In genomic region chr14:37167151-37168047, GRCh38 we compare ENCODE assay signal across 1 cellular context.
TF ChIP-seq lines count a peak whose summit lies in the region.

No MANE protein-coding gene starts in this region.

TF ChIP-seq in K562, 482 proteins besides CTCF, POLR2A, EP300 and RAD21 (continued from another document and continues in another):
- TF ChIP-seq E4F1 (CRISPR knock-in tag; IDR thresholded peaks at IDR 0.05; ENCODE audit: borderline replicate concordance) (peak; percentile 65; the same call in 1 of the 2 replicates), NELFE (IDR thresholded peaks at IDR 0.05; ENCODE audit: insufficient read depth, insufficient read length) (no peak), ZBTB1 (CRISPR knock-in tag; IDR thresholded peaks at IDR 0.05; ENCODE audit: borderline replicate concordance, low read depth) (no peak), ZNF324 (CRISPR knock-in tag; IDR thresholded peaks at IDR 0.05) (peak; percentile 69), ZNF449 (CRISPR knock-in tag; IDR thresholded peaks at IDR 0.05) (peak; percentile 96), ZKSCAN3 (CRISPR knock-in tag; IDR thresholded peaks at IDR 0.05) (peak; percentile 71; the same call in 1 of the 2 replicates), CC2D1A (IDR thresholded peaks at IDR 0.05) (peak; percentile 93), POU5F1 (IDR thresholded peaks at IDR 0.05; ENCODE audit: borderline replicate concordance, low read depth, low read length, partially characterized antibody) (no peak), CGGBP1 (CRISPR knock-in tag; IDR thresholded peaks at IDR 0.05) (no peak), TAL1 (IDR thresholded peaks at IDR 0.05) (no peak), TBP (optimal IDR thresholded peaks at IDR 0.05; ENCODE audit: low read depth, low read length) (no peak), ZC3H11A (IDR thresholded peaks at IDR 0.05; ENCODE audit: low read depth, low read length) (no peak), TSHZ1 (CRISPR knock-in tag; IDR thresholded peaks at IDR 0.05) (peak; percentile 95), C11orf30 (IDR thresholded peaks at IDR 0.05; ENCODE audit: low read depth) (peak; percentile 98), ZBED1 (IDR thresholded peaks at IDR 0.05) (no peak), ZNF551 (CRISPR knock-in tag; IDR thresholded peaks at IDR 0.05) (0 out of 2 replicates have a peak, but pooled peaks have one; percentile 49), FUS (optimal IDR thresholded peaks at IDR 0.05; ENCODE audit: low read depth, low read length) (no peak), ADNP (tag; IDR thresholded peaks at IDR 0.05) (no peak), CHD1 (IDR thresholded peaks at IDR 0.05; ENCODE audit: low read length) (no peak), CBX3 (IDR thresholded peaks at IDR 0.05; ENCODE audit: borderline replicate concordance in 1 of 2, low read length in 2 of 2) (no peak), ERF (CRISPR knock-in tag; IDR thresholded peaks at IDR 0.05) (peak; percentile 96), EGR1 (conservative IDR thresholded peaks at IDR 0.05) (no peak), ZNF561 (CRISPR knock-in tag; conservative IDR thresholded peaks at IDR 0.05) (peak; percentile 81), ZNF408 (CRISPR knock-in tag; IDR thresholded peaks at IDR 0.05; ENCODE audit: low read depth) (no peak), MLX (CRISPR knock-in tag; conservative IDR thresholded peaks at IDR 0.05) (no peak), RFX7 (CRISPR knock-in tag; IDR thresholded peaks at IDR 0.05) (peak; percentile 86), NR1H2 (CRISPR knock-in tag; IDR thresholded peaks at IDR 0.05) (no peak), GATAD2B (IDR thresholded peaks at IDR 0.05; ENCODE audit: borderline replicate concordance) (0 out of 2 replicates have a peak, but pooled peaks have one; percentile 23), HDAC2 (IDR thresholded peaks at IDR 0.05) (0 out of 2 replicates have a peak, but pooled peaks have one; percentile 29), ZBTB12 (CRISPR knock-in tag; IDR thresholded peaks at IDR 0.05) (peak; percentile 84), ZNF740 (CRISPR knock-in tag; IDR thresholded peaks at IDR 0.05) (0 out of 2 replicates have a peak, but pooled peaks have one; percentile 21), ZNF740 (tag; IDR thresholded peaks at IDR 0.05) (peak in 1 of 2 experiments; percentile 98; a peak in 2 of 4 replicates), ELF4 (CRISPR knock-in tag; IDR thresholded peaks at IDR 0.05) (peak; percentile 92; the same call in 1 of the 2 replicates), BACH1 (tag; IDR thresholded peaks at IDR 0.05) (peak; percentile 95), POLR3A (IDR thresholded peaks at IDR 0.05; ENCODE audit: borderline replicate concordance, extremely low read depth, insufficient read depth, insufficient read length) (no peak), ZBTB8A (IDR thresholded peaks at IDR 0.05; ENCODE audit: partially characterized antibody) (no peak), PATZ1 (CRISPR knock-in tag; IDR thresholded peaks at IDR 0.05; ENCODE audit: borderline replicate concordance) (peak; percentile 88; the same call in 1 of the 2 replicates), E2F1 (CRISPR knock-in tag; IDR thresholded peaks at IDR 0.05) (no peak), MAZ (CRISPR knock-in tag; conservative IDR thresholded peaks at IDR 0.05 in 1 of 2, IDR thresholded peaks at IDR 0.05 in 1 of 2) (peak; percentile 82 to 90), PHF21A (IDR thresholded peaks at IDR 0.05; ENCODE audit: borderline replicate concordance, low read depth) (no peak), NFIX (CRISPR knock-in tag; IDR thresholded peaks at IDR 0.05; ENCODE audit: low read depth) (peak; percentile 65; the same call in 1 of the 2 replicates), ZNF174 (CRISPR knock-in tag; IDR thresholded peaks at IDR 0.05) (peak; percentile 71; the same call in 1 of the 2 replicates), THRA (IDR thresholded peaks at IDR 0.05) (no peak), TCFL5 (CRISPR knock-in tag; conservative IDR thresholded peaks at IDR 0.05) (peak; percentile 89), SLC30A9 (CRISPR knock-in tag; IDR thresholded peaks at IDR 0.05) (peak; percentile 70; the same call in 1 of the 2 replicates), ZNF75A (CRISPR knock-in tag; IDR thresholded peaks at IDR 0.05) (peak; percentile 88), ZNF239 (CRISPR knock-in tag; IDR thresholded peaks at IDR 0.05) (peak; percentile 91), ZNF398 (CRISPR knock-in tag; IDR thresholded peaks at IDR 0.05) (peak; percentile 91), CREM (IDR thresholded peaks at IDR 0.05; ENCODE audit: low read depth) (0 out of 2 replicates have a peak, but pooled peaks have one; percentile 19), NFE2L1 (tag; IDR thresholded peaks at IDR 0.05; ENCODE audit: borderline replicate concordance, low read depth) (peak; percentile 71), ZNF354B (CRISPR knock-in tag; IDR thresholded peaks at IDR 0.05) (peak; percentile 85)
